In the genomic region with DNA sequence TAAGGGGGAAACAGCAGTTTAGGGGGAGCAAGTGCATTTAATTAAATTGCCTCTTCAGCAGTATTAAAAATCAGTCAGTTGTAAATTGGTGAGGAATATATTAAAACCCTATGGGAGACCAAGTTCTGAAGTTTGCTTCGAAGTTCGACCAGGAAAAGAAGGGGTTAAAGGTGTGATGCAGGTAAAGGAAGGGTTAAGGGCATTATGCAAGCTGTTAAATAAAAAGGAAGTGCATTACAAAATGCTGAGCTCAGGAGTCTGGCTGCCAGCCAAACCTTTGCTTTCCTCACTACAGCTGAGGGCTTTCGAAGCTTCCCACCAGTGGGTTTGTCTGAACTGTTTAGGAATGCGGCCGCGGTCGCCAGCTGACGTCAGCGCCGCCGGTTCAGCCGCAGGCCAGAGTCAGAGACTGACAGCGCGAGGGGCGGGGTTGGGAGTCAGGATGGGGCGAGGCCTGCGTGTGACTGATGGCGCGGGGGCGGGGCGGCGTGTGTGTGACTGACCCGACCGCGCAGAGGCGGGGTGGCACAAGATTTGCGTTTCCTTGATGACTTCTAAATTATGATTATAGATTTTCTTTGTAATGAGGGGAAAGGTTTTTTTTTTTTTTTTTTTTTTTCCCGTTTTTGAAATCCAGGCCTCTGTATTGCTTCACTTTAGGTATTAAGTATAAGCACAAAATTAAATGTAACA, we compare ENCODE assay signal across 1 cellular context.
TF ChIP-seq lines count a peak whose summit lies in the region.

No MANE protein-coding gene starts in this region.

TF ChIP-seq in H1, 55 proteins besides CTCF, POLR2A, EP300 and RAD21 (continued from another document):
- TF ChIP-seq, protein P1, sequence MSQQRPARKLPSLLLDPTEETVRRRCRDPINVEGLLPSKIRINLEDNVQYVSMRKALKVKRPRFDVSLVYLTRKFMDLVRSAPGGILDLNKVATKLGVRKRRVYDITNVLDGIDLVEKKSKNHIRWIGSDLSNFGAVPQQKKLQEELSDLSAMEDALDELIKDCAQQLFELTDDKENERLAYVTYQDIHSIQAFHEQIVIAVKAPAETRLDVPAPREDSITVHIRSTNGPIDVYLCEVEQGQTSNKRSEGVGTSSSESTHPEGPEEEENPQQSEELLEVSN (IDR thresholded peaks at IDR 0.05), result 0 out of 2 replicates have a peak, but pooled peaks have one; percentile 15
- TF ChIP-seq GTF2F1 (IDR thresholded peaks at IDR 0.05; ENCODE audit: borderline replicate concordance, low read depth, low read length) (no peak), BRCA1 (IDR thresholded peaks at IDR 0.05; ENCODE audit: low read depth, low read length) (no peak), CHD1 (IDR thresholded peaks at IDR 0.05; ENCODE audit: low read depth, low read length) (no peak), CEBPB (IDR thresholded peaks at IDR 0.05; ENCODE audit: low read depth, low read length) (0 out of 2 replicates have a peak, but pooled peaks have one; percentile 44), BCL11A (IDR thresholded peaks at IDR 0.05; ENCODE audit: low read depth in 2 of 2, low read length in 2 of 2) (no peak), CHD2 (IDR thresholded peaks at IDR 0.05; ENCODE audit: low read length) (no peak), TBP (IDR thresholded peaks at IDR 0.05; ENCODE audit: low read depth, low read length) (no peak), KDM5A (IDR thresholded peaks at IDR 0.05; ENCODE audit: low read length) (no peak), SAP30 (IDR thresholded peaks at IDR 0.05; ENCODE audit: insufficient read depth, insufficient replicate concordance, low read length) (no peak), SRF (IDR thresholded peaks at IDR 0.05; ENCODE audit: low read depth, low read length) (no peak), SUZ12 (IDR thresholded peaks at IDR 0.05; ENCODE audit: low read length) (no peak), TAF7 (optimal IDR thresholded peaks at IDR 0.05; ENCODE audit: borderline replicate concordance, low read depth, low read length) (no peak), SP2 (IDR thresholded peaks at IDR 0.05; ENCODE audit: low read length) (no peak), FOSL1 (IDR thresholded peaks at IDR 0.05; ENCODE audit: insufficient read depth, low read depth, low read length) (no peak), POU5F1 (IDR thresholded peaks at IDR 0.05; ENCODE audit: low read depth, low read length) (no peak), SIN3A (conservative IDR thresholded peaks at IDR 0.05 in 1 of 2, IDR thresholded peaks at IDR 0.05 in 1 of 2; ENCODE audit: low read depth in 1 of 2, low read length in 2 of 2) (peak in 1 of 2 experiments; percentile 30; a peak in 1 of 4 replicates), RBBP5 (IDR thresholded peaks at IDR 0.05; ENCODE audit: borderline replicate concordance, low read depth, low read length) (peak; percentile 58; the same call in 1 of the 2 replicates), KDM1A (IDR thresholded peaks at IDR 0.05; ENCODE audit: borderline replicate concordance, low read length) (no peak), SIX5 (IDR thresholded peaks at IDR 0.05; ENCODE audit: low read depth, low read length) (no peak), CBX5 (IDR thresholded peaks at IDR 0.05; ENCODE audit: low read depth, low read length) (no peak), JUND (IDR thresholded peaks at IDR 0.05; ENCODE audit: low read length) (peak; percentile 43; the same call in 1 of the 2 replicates), CBX8 (IDR thresholded peaks at IDR 0.05; ENCODE audit: borderline replicate concordance, low read depth, low read length) (no peak), SP4 (IDR thresholded peaks at IDR 0.05; ENCODE audit: low read length) (peak; percentile 70; the same call in 1 of the 2 replicates), JUN (IDR thresholded peaks at IDR 0.05; ENCODE audit: low read depth, low read length) (no peak), EGR1 (IDR thresholded peaks at IDR 0.05; ENCODE audit: borderline replicate concordance, low read depth, low read length) (peak; percentile 60; the same call in 1 of the 2 replicates), NANOG (IDR thresholded peaks at IDR 0.05; ENCODE audit: insufficient read depth, low read depth, low read length, poor library complexity, severe bottlenecking) (no peak)
- TF ChIP-seq, protein P2, sequence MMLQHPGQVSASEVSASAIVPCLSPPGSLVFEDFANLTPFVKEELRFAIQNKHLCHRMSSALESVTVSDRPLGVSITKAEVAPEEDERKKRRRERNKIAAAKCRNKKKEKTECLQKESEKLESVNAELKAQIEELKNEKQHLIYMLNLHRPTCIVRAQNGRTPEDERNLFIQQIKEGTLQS (IDR thresholded peaks at IDR 0.05; ENCODE audit: insufficient read depth, low read depth, low read length), result no peak
- TF ChIP-seq, protein P3, sequence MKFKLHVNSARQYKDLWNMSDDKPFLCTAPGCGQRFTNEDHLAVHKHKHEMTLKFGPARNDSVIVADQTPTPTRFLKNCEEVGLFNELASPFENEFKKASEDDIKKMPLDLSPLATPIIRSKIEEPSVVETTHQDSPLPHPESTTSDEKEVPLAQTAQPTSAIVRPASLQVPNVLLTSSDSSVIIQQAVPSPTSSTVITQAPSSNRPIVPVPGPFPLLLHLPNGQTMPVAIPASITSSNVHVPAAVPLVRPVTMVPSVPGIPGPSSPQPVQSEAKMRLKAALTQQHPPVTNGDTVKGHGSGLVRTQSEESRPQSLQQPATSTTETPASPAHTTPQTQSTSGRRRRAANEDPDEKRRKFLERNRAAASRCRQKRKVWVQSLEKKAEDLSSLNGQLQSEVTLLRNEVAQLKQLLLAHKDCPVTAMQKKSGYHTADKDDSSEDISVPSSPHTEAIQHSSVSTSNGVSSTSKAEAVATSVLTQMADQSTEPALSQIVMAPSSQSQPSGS (IDR thresholded peaks at IDR 0.05; ENCODE audit: low read length), result peak; percentile 94
- TF ChIP-seq, protein P4, sequence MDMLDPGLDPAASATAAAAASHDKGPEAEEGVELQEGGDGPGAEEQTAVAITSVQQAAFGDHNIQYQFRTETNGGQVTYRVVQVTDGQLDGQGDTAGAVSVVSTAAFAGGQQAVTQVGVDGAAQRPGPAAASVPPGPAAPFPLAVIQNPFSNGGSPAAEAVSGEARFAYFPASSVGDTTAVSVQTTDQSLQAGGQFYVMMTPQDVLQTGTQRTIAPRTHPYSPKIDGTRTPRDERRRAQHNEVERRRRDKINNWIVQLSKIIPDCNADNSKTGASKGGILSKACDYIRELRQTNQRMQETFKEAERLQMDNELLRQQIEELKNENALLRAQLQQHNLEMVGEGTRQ (IDR thresholded peaks at IDR 0.05; ENCODE audit: low read length), result no peak
- TF ChIP-seq, protein P5, sequence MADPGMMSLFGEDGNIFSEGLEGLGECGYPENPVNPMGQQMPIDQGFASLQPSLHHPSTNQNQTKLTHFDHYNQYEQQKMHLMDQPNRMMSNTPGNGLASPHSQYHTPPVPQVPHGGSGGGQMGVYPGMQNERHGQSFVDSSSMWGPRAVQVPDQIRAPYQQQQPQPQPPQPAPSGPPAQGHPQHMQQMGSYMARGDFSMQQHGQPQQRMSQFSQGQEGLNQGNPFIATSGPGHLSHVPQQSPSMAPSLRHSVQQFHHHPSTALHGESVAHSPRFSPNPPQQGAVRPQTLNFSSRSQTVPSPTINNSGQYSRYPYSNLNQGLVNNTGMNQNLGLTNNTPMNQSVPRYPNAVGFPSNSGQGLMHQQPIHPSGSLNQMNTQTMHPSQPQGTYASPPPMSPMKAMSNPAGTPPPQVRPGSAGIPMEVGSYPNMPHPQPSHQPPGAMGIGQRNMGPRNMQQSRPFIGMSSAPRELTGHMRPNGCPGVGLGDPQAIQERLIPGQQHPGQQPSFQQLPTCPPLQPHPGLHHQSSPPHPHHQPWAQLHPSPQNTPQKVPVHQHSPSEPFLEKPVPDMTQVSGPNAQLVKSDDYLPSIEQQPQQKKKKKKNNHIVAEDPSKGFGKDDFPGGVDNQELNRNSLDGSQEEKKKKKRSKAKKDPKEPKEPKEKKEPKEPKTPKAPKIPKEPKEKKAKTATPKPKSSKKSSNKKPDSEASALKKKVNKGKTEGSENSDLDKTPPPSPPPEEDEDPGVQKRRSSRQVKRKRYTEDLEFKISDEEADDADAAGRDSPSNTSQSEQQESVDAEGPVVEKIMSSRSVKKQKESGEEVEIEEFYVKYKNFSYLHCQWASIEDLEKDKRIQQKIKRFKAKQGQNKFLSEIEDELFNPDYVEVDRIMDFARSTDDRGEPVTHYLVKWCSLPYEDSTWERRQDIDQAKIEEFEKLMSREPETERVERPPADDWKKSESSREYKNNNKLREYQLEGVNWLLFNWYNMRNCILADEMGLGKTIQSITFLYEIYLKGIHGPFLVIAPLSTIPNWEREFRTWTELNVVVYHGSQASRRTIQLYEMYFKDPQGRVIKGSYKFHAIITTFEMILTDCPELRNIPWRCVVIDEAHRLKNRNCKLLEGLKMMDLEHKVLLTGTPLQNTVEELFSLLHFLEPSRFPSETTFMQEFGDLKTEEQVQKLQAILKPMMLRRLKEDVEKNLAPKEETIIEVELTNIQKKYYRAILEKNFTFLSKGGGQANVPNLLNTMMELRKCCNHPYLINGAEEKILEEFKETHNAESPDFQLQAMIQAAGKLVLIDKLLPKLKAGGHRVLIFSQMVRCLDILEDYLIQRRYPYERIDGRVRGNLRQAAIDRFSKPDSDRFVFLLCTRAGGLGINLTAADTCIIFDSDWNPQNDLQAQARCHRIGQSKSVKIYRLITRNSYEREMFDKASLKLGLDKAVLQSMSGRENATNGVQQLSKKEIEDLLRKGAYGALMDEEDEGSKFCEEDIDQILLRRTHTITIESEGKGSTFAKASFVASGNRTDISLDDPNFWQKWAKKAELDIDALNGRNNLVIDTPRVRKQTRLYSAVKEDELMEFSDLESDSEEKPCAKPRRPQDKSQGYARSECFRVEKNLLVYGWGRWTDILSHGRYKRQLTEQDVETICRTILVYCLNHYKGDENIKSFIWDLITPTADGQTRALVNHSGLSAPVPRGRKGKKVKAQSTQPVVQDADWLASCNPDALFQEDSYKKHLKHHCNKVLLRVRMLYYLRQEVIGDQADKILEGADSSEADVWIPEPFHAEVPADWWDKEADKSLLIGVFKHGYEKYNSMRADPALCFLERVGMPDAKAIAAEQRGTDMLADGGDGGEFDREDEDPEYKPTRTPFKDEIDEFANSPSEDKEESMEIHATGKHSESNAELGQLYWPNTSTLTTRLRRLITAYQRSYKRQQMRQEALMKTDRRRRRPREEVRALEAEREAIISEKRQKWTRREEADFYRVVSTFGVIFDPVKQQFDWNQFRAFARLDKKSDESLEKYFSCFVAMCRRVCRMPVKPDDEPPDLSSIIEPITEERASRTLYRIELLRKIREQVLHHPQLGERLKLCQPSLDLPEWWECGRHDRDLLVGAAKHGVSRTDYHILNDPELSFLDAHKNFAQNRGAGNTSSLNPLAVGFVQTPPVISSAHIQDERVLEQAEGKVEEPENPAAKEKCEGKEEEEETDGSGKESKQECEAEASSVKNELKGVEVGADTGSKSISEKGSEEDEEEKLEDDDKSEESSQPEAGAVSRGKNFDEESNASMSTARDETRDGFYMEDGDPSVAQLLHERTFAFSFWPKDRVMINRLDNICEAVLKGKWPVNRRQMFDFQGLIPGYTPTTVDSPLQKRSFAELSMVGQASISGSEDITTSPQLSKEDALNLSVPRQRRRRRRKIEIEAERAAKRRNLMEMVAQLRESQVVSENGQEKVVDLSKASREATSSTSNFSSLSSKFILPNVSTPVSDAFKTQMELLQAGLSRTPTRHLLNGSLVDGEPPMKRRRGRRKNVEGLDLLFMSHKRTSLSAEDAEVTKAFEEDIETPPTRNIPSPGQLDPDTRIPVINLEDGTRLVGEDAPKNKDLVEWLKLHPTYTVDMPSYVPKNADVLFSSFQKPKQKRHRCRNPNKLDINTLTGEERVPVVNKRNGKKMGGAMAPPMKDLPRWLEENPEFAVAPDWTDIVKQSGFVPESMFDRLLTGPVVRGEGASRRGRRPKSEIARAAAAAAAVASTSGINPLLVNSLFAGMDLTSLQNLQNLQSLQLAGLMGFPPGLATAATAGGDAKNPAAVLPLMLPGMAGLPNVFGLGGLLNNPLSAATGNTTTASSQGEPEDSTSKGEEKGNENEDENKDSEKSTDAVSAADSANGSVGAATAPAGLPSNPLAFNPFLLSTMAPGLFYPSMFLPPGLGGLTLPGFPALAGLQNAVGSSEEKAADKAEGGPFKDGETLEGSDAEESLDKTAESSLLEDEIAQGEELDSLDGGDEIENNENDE (IDR thresholded peaks at IDR 0.05; ENCODE audit: insufficient replicate concordance, low read length), result no peak
